Comparison of ENCODE assay signal across 10 cellular contexts in the genomic region with DNA sequence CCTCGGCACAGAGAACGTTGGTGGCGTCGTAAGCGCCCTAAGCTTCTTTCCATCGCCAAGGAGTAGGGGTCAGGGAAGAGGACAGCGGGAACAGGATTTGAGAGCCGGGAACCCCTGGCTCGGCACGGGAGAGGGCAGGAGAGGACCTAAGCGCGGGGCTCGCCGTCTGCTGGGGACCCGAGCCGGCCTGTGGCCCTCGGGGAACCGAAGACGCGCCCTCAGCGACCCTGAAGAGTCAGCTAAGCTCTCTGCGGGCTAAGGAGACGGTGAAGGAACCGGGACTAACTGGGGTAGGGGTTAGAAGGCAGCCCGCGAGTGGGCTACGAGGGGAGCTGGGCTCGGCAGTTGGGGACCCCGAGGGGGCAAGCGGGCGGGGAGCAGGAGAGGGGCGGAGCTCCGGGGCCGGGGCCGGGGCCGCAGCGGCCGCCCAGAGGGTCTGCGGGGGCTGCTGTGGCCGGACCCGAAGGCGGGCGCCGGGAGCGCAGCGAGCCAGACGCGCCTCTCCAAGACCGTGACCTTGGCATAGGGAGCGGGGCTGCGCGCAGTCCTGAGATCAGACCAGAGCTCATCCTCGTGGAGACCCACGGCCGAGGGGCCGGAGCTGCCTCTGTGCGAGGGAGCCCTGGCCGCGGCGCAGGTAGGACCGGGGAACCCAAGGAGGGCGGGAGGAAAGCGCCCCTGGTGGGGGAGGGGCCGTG. TPM values are rescaled to one million over a fixed set of nuclear protein-coding genes. Genes with fewer than 3 reads are reported as not detected.
DNase-seq lines count a peak whose midpoint lies in the region; ATAC-seq and TF ChIP-seq lines count a peak whose summit lies in the region.
"Had no signal": no experiment of that assay in that cellular context is flagged by ENCODE, and none has a peak within 500 bp of the region (broad histone marks: within the 10 kb centered on the region; RNA-seq: fewer than 3 reads in every experiment).

No MANE protein-coding gene starts in this region.

- H3K36me3 ChIP-seq in Caco-2 (ENCODE audit: control insufficient read depth, insufficient read depth, low read length), result no peaks in the 10 kb centered on the region

- H3K4me1 Mint-ChIP-seq in stimulated activated naive CD8-positive, alpha-beta T cell treated with anti-CD3 and anti-CD28 coated beads, Interleukin-15, Interleukin-2, amounts not matched to agents 100 ng/mL and 50 ng/mL, for 24 hours (ENCODE audit: low read depth), result peaks cover 5% of the 10 kb centered on the region
- H3K4me1 Mint-ChIP-seq in memory B cell, result peaks cover 7% of the 10 kb centered on the region
- no peaks in the 10 kb centered on the region for H3K4me1 Mint-ChIP-seq in Caco-2 (ENCODE audit: low read depth, unreplicated experiment)

- H3K27ac ChIP-seq in coronary artery, result no peak overlapping the region

- H3K27me3 ChIP-seq in Caco-2 (replicated peaks; ENCODE audit: control insufficient read depth, insufficient read depth, low read length), result no peaks in the 10 kb centered on the region

- intact Hi-C loops in Caco-2 (cut with micrococcal nuclease; ENCODE audit: unreplicated experiment), result no loop called here

- no peaks in the 10 kb centered on the region for H3K9me3 ChIP-seq in Caco-2

- ATAC-seq in stimulated activated naive CD8-positive, alpha-beta T cell treated with anti-CD3 and anti-CD28 coated beads, Interleukin-15, Interleukin-2, amounts not matched to agents 100 U/mL and 50 U/mL, for 24 hours, result no peak
- peak; percentile 38 for ATAC-seq in memory B cell (ENCODE audit: low read depth)
- no peak for ATAC-seq in GM21529 (IDR thresholded peaks at IDR 0.05; ENCODE audit: unreplicated experiment)

- H3K27me3 Mint-ChIP-seq in stimulated activated naive CD8-positive, alpha-beta T cell treated with anti-CD3 and anti-CD28 coated beads, Interleukin-15, Interleukin-2, amounts not matched to agents 100 ng/mL and 50 ng/mL, for 24 hours, result peaks cover 83% of the 10 kb centered on the region
- peaks cover 32% of the 10 kb centered on the region for H3K27me3 Mint-ChIP-seq in memory B cell
- H3K27me3 Mint-ChIP-seq in Caco-2 (ENCODE audit: insufficient read depth, unreplicated experiment), result peaks cover 16% of the 10 kb centered on the region

- H3K9me3 Mint-ChIP-seq in stimulated activated naive CD8-positive, alpha-beta T cell treated with anti-CD3 and anti-CD28 coated beads, Interleukin-15, Interleukin-2, amounts not matched to agents 100 ng/mL and 50 ng/mL, for 24 hours, result no peaks in the 10 kb centered on the region
- H3K9me3 Mint-ChIP-seq in memory B cell (no peaks in the 10 kb centered on the region), Caco-2 (ENCODE audit: unreplicated experiment) (no peaks in the 10 kb centered on the region)
- H3K9me3 Mint-ChIP-seq: CD8-positive, alpha-beta memory T cell had no signal

- TF ChIP-seq CTCF in coronary artery (IDR thresholded peaks at IDR 0.05) (no peak), Caco-2 (IDR thresholded peaks at IDR 0.05; ENCODE audit: insufficient read depth in 1 of 2, low read depth in 1 of 2, low read length in 1 of 2, severe bottlenecking in 1 of 2, unreplicated experiment in 1 of 2) (no peak)

- CTCF ChIA-PET in Caco-2 (lab: Charles Lee), result no interaction called here

- H3K4me3 Mint-ChIP-seq in stimulated activated naive CD8-positive, alpha-beta T cell treated with anti-CD3 and anti-CD28 coated beads, Interleukin-15, Interleukin-2, amounts not matched to agents 100 ng/mL and 50 ng/mL, for 24 hours, result peak overlapping the region; percentile 68
- H3K4me3 Mint-ChIP-seq in memory B cell, result peak overlapping the region; percentile 83
- H3K4me3 Mint-ChIP-seq in Caco-2 (ENCODE audit: unreplicated experiment), result no peak overlapping the region

- no peak for DNase-seq in stimulated activated naive CD8-positive, alpha-beta T cell treated with anti-CD3 and anti-CD28 coated beads, Interleukin-15, Interleukin-2, amounts not matched to agents 100 U/mL and 50 U/mL, for 24 hours
- DNase-seq in coronary artery (ENCODE audit: low spot score) (no peak), memory B cell (ENCODE audit: low spot score in 2 of 2) (peak in 1 of 2 donors; percentile 5), mesenteric fat pad (ENCODE audit: low spot score) (no peak), GOT3 (lab: John Stamatoyannopoulos, UW) (no peak), Caco-2 (no peak)
- DNase-seq: CD8-positive, alpha-beta memory T cell; NCI-H187 treated with DMSO at 0.1 percent for 48 hours had no signal

- BruUV-seq in Caco-2 (replicated peaks; lab: Mats Ljungman, UMichigan), result no TSS peak

- no peaks in the 10 kb centered on the region for H3K4me1 ChIP-seq in Caco-2

- peak overlapping the region; percentile 54 for H3K4me3 ChIP-seq in coronary artery
- H3K4me3 ChIP-seq in Caco-2 (ENCODE audit: low read depth, low read length), result no peak overlapping the region

- H3K27ac Mint-ChIP-seq in stimulated activated naive CD8-positive, alpha-beta T cell treated with anti-CD3 and anti-CD28 coated beads, Interleukin-15, Interleukin-2, amounts not matched to agents 100 ng/mL and 50 ng/mL, for 24 hours, result no peak overlapping the region
- H3K27ac Mint-ChIP-seq in memory B cell (peak overlapping the region; percentile 26), Caco-2 (ENCODE audit: unreplicated experiment) (no peak overlapping the region)

- POLR2A ChIA-PET in Caco-2 (lab: Charles Lee), result no interaction called here

- H3K36me3 Mint-ChIP-seq in stimulated activated naive CD8-positive, alpha-beta T cell treated with anti-CD3 and anti-CD28 coated beads, Interleukin-15, Interleukin-2, amounts not matched to agents 100 ng/mL and 50 ng/mL, for 24 hours (ENCODE audit: low read depth), result no peaks in the 10 kb centered on the region
- H3K36me3 Mint-ChIP-seq in memory B cell, result no peaks in the 10 kb centered on the region
- H3K36me3 Mint-ChIP-seq in Caco-2 (ENCODE audit: insufficient read depth, unreplicated experiment), result no peaks in the 10 kb centered on the region

RNA-seq across cellular contexts. Expression of a gene that starts 0.6 kb away (rescaled TPM):
- not detected for total RNA-seq in mesenteric fat pad
- not detected in 2 replicates for total RNA-seq in Caco-2 (2022)
- total RNA-seq: CD8-positive, alpha-beta memory T cell had no signal
